8 cellular contexts compared by ENCODE assay signal in genomic region chr11:6315811-6316425, GRCh38. TPM values are rescaled to one million over a fixed set of nuclear protein-coding genes. Genes with fewer than 3 reads are reported as not detected.
DNase-seq lines count a peak whose midpoint lies in the region; ATAC-seq and TF ChIP-seq lines count a peak whose summit lies in the region.

No MANE protein-coding gene starts in this region.

- WGBS in prostate gland = 4% methylated on average over 10 of the region's 10 CpGs

- ATAC-seq in HG03135 (IDR thresholded peaks at IDR 0.05; ENCODE audit: unreplicated experiment) (peak; percentile 68), Right ventricle myocardium superior (ENCODE audit: poor library complexity) (peak; percentile 19)

- peak; percentile 48 to 77 (median 60) for TF ChIP-seq CTCF in prostate gland (IDR thresholded peaks at IDR 0.05)

- no peaks in the 10 kb centered on the region for H3K27me3 ChIP-seq in prostate gland (replicated peaks; ENCODE audit: insufficient read depth)

- DNase-seq in D341Med (ENCODE audit: low spot score) (peak; percentile 72), GM19238 (ENCODE audit: insufficient read length, low spot score) (peak; percentile 60), NCI-H524 treated with DMSO at 0.1 percent for 48 hours (lab: John Stamatoyannopoulos, UW) (peak; percentile 7), Right ventricle myocardium superior (peak; percentile 73), prostate gland (ENCODE audit: low spot score) (peak; percentile 38), putamen (ENCODE audit: low spot score) (no peak)
- DNase-seq in activated T-cell treated with anti-CD3 and anti-CD28 coated beads, Interleukin-2, amount 50 U/mL, for 48 hours = peak; percentile 47 to 54

- no peak overlapping the region for H3K4me3 ChIP-seq in prostate gland

- H3K27ac ChIP-seq in prostate gland = no peak overlapping the region

- intact Hi-C loops in Right ventricle myocardium superior (cut with DNase I) = loop anchor here (5.0 kb wide), 1 partner anchor 64 kb away; no protein-coding TSS in a partner anchor
- intact Hi-C loops in prostate gland (cut with DNase I) = loop anchor here (5.0 kb wide), 2 partner anchors 64 to 294 kb away; no protein-coding TSS in a partner anchor

- H3K36me3 ChIP-seq in prostate gland = no peaks in the 10 kb centered on the region

- TF ChIP-seq POLR2A in prostate gland (IDR thresholded peaks at IDR 0.05) = no peak

- H3K4me1 ChIP-seq in prostate gland (replicated peaks) = no peaks in the 10 kb centered on the region

- no peaks in the 10 kb centered on the region for H3K9me3 ChIP-seq in prostate gland

RNA-seq across cellular contexts. Expression of gene CAVIN3, which starts 4.4 kb away (rescaled TPM):
- total RNA-seq in Right ventricle myocardium superior (33.9 TPM), prostate gland (10 to 100 TPM; 46.1 to 92.4 TPM)

RNA-seq across cellular contexts. Expression of gene CCKBR, which starts 56.3 kb away (rescaled TPM):
- not detected for total RNA-seq in Right ventricle myocardium superior
- not detected for total RNA-seq in prostate gland
